Comparison of ENCODE assay signal across 18 cellular contexts in the genomic region with DNA sequence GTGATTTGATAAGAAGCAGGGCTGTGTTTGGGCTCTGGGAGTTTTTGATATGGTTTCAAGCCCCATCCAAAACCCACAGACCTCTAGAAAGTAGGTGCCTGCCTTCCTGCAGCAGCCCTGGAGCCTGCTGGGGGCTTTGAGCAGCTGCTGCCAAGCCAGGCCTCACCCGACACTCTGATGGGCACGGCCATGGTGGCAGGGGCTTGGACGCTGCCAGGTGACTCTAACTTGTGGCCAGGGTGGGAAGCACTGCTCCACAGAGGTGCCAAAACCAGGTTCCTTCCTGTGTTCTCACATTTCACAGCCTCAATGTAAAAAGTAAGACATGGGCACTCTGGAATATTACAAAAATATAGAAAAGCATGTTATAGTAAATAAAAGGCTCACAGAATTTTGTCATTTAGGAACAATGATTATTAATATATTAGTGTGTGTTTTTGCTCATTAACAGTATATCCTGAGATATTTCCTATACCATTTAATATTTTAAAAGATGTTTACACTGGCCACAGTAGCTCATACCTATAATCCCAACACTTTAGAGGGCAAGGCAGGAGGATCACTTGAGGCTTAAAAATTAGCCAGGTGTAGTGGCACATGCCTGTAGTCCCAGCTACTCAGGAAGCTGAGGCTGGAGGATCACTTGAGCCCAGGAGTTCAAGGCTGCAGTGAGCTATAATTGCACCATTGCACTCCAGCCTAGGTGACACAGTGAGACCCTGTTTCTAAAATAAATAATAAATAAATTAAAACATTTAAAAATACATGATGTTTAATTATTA.
A peak's percentile ranks its signal among the peaks of the same experiment; 100 is the strongest.
DNase-seq lines count a peak whose midpoint lies in the region; ATAC-seq and TF ChIP-seq lines count a peak whose summit lies in the region.
"Had no signal": no experiment of that assay in that cellular context is flagged by ENCODE, and none has a peak within 500 bp of the region (broad histone marks: within the 10 kb centered on the region; RNA-seq: fewer than 3 reads in every experiment).

No MANE protein-coding gene starts in this region.

- peak in 1 of 4 donors; percentile 64 for TF ChIP-seq EP300 in upper lobe of left lung (IDR thresholded peaks at IDR 0.05)

- H3K4me2 ChIP-seq in PC-9 = no peak overlapping the region
- no peak overlapping the region for H3K4me2 ChIP-seq in GM23338

- H3K27me3 ChIP-seq in PC-9 (ENCODE audit: insufficient read depth, low read depth) (no peaks in the 10 kb centered on the region), upper lobe of left lung (no peaks in the 10 kb centered on the region), GM23338 (ENCODE audit: insufficient read depth) (no peaks in the 10 kb centered on the region)

- H3K36me3 Mint-ChIP-seq in immature natural killer cell = no peaks in the 10 kb centered on the region
- H3K36me3 Mint-ChIP-seq in GM23338 (ENCODE audit: low read depth) = no peaks in the 10 kb centered on the region
- H3K36me3 Mint-ChIP-seq: CD14-positive monocyte had no signal

- H3K9me3 Mint-ChIP-seq in immature natural killer cell (no peaks in the 10 kb centered on the region), GM23338 (no peaks in the 10 kb centered on the region)
- H3K9me3 Mint-ChIP-seq: HFFc6 had no signal

- peaks cover 96% of the 10 kb centered on the region for H3K79me2 ChIP-seq in PC-9 (ENCODE audit: low read depth)
- no peaks in the 10 kb centered on the region for H3K79me2 ChIP-seq in GM23338 (replicated peaks; ENCODE audit: insufficient read depth)

- H3K4me1 Mint-ChIP-seq in immature natural killer cell = peaks cover 19 to 23% of the 10 kb centered on the region in 2 donors
- H3K4me1 Mint-ChIP-seq in GM23338 = peaks cover 19% of the 10 kb centered on the region
- H3K4me1 Mint-ChIP-seq: CD14-positive monocyte had no signal

- peak overlapping the region; percentile 10; the same call in 1 of the 2 replicates for H3K27ac ChIP-seq in PC-9
- H3K27ac ChIP-seq in upper lobe of left lung = peak overlapping the region; percentile 19 to 77 (median 50)
- H3K27ac ChIP-seq in GM23338 (ENCODE audit: low read depth) = no peak overlapping the region
- H3K27ac ChIP-seq: HL-60 had no signal

- POLR2A ChIA-PET in PC-9 (lab: Charles Lee; ENCODE audit: unreplicated experiment) = interaction anchor here (1.2 kb wide), 1 partner anchor 326 kb away, joined by 4 read pairs; no protein-coding TSS in a partner anchor

- intact Hi-C loops in PC-9 (cut with micrococcal nuclease; ENCODE audit: unreplicated experiment) = no loop called here

- BruUV-seq in PC-9 (replicated peaks; lab: Mats Ljungman, UMichigan) = no TSS peak

- H3K9me2 ChIP-seq in PC-9 (ENCODE audit: insufficient read depth) (no peaks in the 10 kb centered on the region), GM23338 (ENCODE audit: insufficient read depth) (no peaks in the 10 kb centered on the region)

- peaks cover 91% of the 10 kb centered on the region for H3F3A ChIP-seq in PC-9 (ENCODE audit: insufficient read depth, low read depth)
- H3F3A ChIP-seq in GM23338 (replicated peaks; ENCODE audit: low read depth) = no peaks in the 10 kb centered on the region

- CTCF ChIA-PET in PC-9 (lab: Charles Lee) = interaction anchor here (0.6 to 1.0 kb wide), 2 partner anchors 19 to 34 kb away, joined by 3 read pairs; no protein-coding TSS in a partner anchor

- H2AFZ ChIP-seq in PC-9 = no peak overlapping the region
- H2AFZ ChIP-seq in GM23338 = no peak overlapping the region

- 62 to 66% methylated on average over 2 to 3 of the region's 3 CpGs for WGBS in upper lobe of left lung, 2 donors

- H3K9me3 ChIP-seq in PC-9 (ENCODE audit: insufficient read depth, low read depth) (no peaks in the 10 kb centered on the region), upper lobe of left lung (no peaks in the 10 kb centered on the region)
- H3K9me3 ChIP-seq: Caco-2 had no signal

- H3K27me3 Mint-ChIP-seq in immature natural killer cell (ENCODE audit: low read depth in 3 of 3) = peaks cover 0 to 3% (median under 1%) of the 10 kb centered on the region in 3 donors
- H3K27me3 Mint-ChIP-seq in GM23338 (ENCODE audit: insufficient read depth, low read depth, poor library complexity) = peaks cover 1% of the 10 kb centered on the region

- peak overlapping the region; percentile 7 to 46 (median 31) for H3K4me3 Mint-ChIP-seq in immature natural killer cell
- no peak overlapping the region for H3K4me3 Mint-ChIP-seq in GM23338
- H3K4me3 Mint-ChIP-seq: CD14-positive monocyte, HFFc6 had no signal

- H3K36me3 ChIP-seq in PC-9 (ENCODE audit: low read depth) (0 out of 2 replicates have a peak, but pooled peaks cover 29% of the 10 kb centered on the region), upper lobe of left lung (no peaks in the 10 kb centered on the region), GM23338 (ENCODE audit: insufficient read depth) (no peaks in the 10 kb centered on the region)

- peak overlapping the region in 1 of 6 donors; percentile 7 for H3K27ac Mint-ChIP-seq in immature natural killer cell
- H3K27ac Mint-ChIP-seq in GM23338 = no peak overlapping the region
- H3K27ac Mint-ChIP-seq: CD14-positive monocyte, HFFc6 had no signal

- TF ChIP-seq CTCF in PC-9 (conservative IDR thresholded peaks at IDR 0.05) (no peak), upper lobe of left lung (IDR thresholded peaks at IDR 0.05) (no peak), GM23338 (conservative IDR thresholded peaks at IDR 0.05; ENCODE audit: low read depth in 2 of 2) (no peak)

- H3K4me3 ChIP-seq in PC-9 (no peak overlapping the region), upper lobe of left lung (no peak overlapping the region), GM23338 (no peak overlapping the region)

- ATAC-seq in upper lobe of left lung (ENCODE audit: low FRiP score in 2 of 2) (peak in 1 of 2 donors; percentile 60), GM23338 (no peak)

- H4K20me1 ChIP-seq in PC-9 (ENCODE audit: insufficient read depth) (0 out of 2 replicates have a peak, but pooled peaks cover 4% of the 10 kb centered on the region), GM23338 (replicated peaks; ENCODE audit: insufficient read depth) (no peaks in the 10 kb centered on the region)

- no peak for TF ChIP-seq POLR2A in upper lobe of left lung (IDR thresholded peaks at IDR 0.05)

- DNase-seq in activated gamma-delta T cell (lab: John Stamatoyannopoulos, UW) = peak; percentile 14
- DNase-seq in activated gamma-delta T cell treated with Interleukin-2 at 50 U/mL for 16 hours = no peak
- DNase-seq in PC-9 = no peak
- DNase-seq in immature natural killer cell = peak; percentile 30 to 49 (median 41)
- peak; percentile 42 to 80 for DNase-seq in upper lobe of left lung
- no peak for DNase-seq in NCI-H82 treated with DMSO at 0.1 percent for 48 hours (lab: John Stamatoyannopoulos, UW; ENCODE audit: unreplicated experiment)
- no peak for DNase-seq in GM23338 (ENCODE audit: low spot score)
- DNase-seq in activated naive CD4-positive, alpha-beta T cell treated with anti-CD3 and anti-CD28 coated beads, Interleukin-2, amount 50 U/mL, for 16 hours = no peak
- DNase-seq: Caco-2, GF-D8, GOT3, HFFc6, KBM-7, NCI-H1092 treated with DMSO at 0.1 percent for 48 hours, NCI-H1694, NCI-H82 had no signal

- H3K4me1 ChIP-seq in PC-9 (replicated peaks; ENCODE audit: insufficient read depth) (peaks cover 31% of the 10 kb centered on the region), upper lobe of left lung (peaks cover 29 to 45% (median 41%) of the 10 kb centered on the region in 4 donors), GM23338 (ENCODE audit: insufficient read depth) (peaks cover 21% of the 10 kb centered on the region)

TF ChIP-seq in GM23338, 12 proteins besides CTCF, POLR2A, EP300 and RAD21 (continues in another document):
- TF ChIP-seq EZH2 (IDR thresholded peaks at IDR 0.05; ENCODE audit: low read depth, unreplicated experiment) = no peak
- no peak for TF ChIP-seq NANOG (IDR thresholded peaks at IDR 0.05; ENCODE audit: borderline replicate concordance)

Comparison
In these comparisons a context has a peak if more than half of its experiments do, and no peak if none do; other contexts are left out.
1. DNase-seq: peak in activated gamma-delta T cell (single experiment), immature natural killer cell (3 of 3) and upper lobe of left lung (2 of 2); none in activated gamma-delta T cell treated with Interleukin-2 at 50 U/mL for 16 hours (single experiment), PC-9 (0 of 2), NCI-H82 treated with DMSO at 0.1 percent for 48 hours (single experiment), GM23338 (single experiment) and activated naive CD4-positive, alpha-beta T cell treated with anti-CD3 and anti-CD28 coated beads, Interleukin-2, amount 50 U/mL, for 16 hours (single experiment).